ENCODE assay signal across 10 cellular contexts in genomic region chr19:7391218-7391670, GRCh38. TPM values are rescaled to one million over a fixed set of nuclear protein-coding genes. Genes with fewer than 3 reads are reported as not detected.
DNase-seq lines count a peak whose midpoint lies in the region; ATAC-seq and TF ChIP-seq lines count a peak whose summit lies in the region.
"Had no signal": no experiment of that assay in that cellular context is flagged by ENCODE, and none has a peak within 500 bp of the region (broad histone marks: within the 10 kb centered on the region; RNA-seq: fewer than 3 reads in every experiment).

No MANE protein-coding gene starts in this region.

- H3K4me3 ChIP-seq in fibroblast of pulmonary artery (replicated peaks; ENCODE audit: low read depth, low read length): no peak overlapping the region
- H3K4me3 ChIP-seq: upper lobe of left lung had no signal

- peaks cover 14% of the 10 kb centered on the region for H3K36me3 Mint-ChIP-seq in activated CD4-positive, alpha-beta T cell treated with anti-CD3 and anti-CD28 coated beads for 36 hours (ENCODE audit: low read depth)
- peaks cover 42% of the 10 kb centered on the region for H3K36me3 Mint-ChIP-seq in stimulated activated effector memory CD8-positive, alpha-beta T cell treated with anti-CD3 and anti-CD28 coated beads, Interleukin-12 subunit alpha, Interleukin-12 subunit beta, amount 100 ng/mL, for 72 hours

- H3K27ac Mint-ChIP-seq in activated CD4-positive, alpha-beta T cell treated with anti-CD3 and anti-CD28 coated beads for 36 hours: peak overlapping the region; percentile 71
- peak overlapping the region; percentile 88 for H3K27ac Mint-ChIP-seq in stimulated activated effector memory CD8-positive, alpha-beta T cell treated with anti-CD3 and anti-CD28 coated beads, Interleukin-12 subunit alpha, Interleukin-12 subunit beta, amount 100 ng/mL, for 72 hours

- DNase-seq in activated CD4-positive, alpha-beta T cell treated with anti-CD3 and anti-CD28 coated beads for 36 hours: no peak
- DNase-seq in activated CD4-positive, alpha-beta T cell treated with anti-CD3 and anti-CD28 coated beads for 48 hours: no peak
- DNase-seq in RKO (ENCODE audit: low spot score) (peak; percentile 99), fibroblast of pulmonary artery (ENCODE audit: low read depth) (peak; percentile 90), GM19238 (ENCODE audit: insufficient read length, low spot score) (no peak)
- no peak for DNase-seq in stimulated activated effector memory CD8-positive, alpha-beta T cell treated with anti-CD3 and anti-CD28 coated beads, Interleukin-12 subunit alpha, Interleukin-12 subunit beta, amount 100 ng/mL, for 72 hours (ENCODE audit: low spot score in 2 of 2)
- DNase-seq: activated gamma-delta T cell treated with Interleukin-2 at 50 U/mL for 16 hours, upper lobe of left lung had no signal

- CTCF ChIA-PET in activated CD4-positive, alpha-beta T cell treated with anti-CD3 and anti-CD28 coated beads for 36 hours (lab: Charles Lee): interaction anchor here (0.6 to 0.8 kb wide), 3 partner anchors 289 to 769 kb away, joined by 3 read pairs; no protein-coding TSS in a partner anchor

- no peaks in the 10 kb centered on the region for H3K9me3 Mint-ChIP-seq in activated CD4-positive, alpha-beta T cell treated with anti-CD3 and anti-CD28 coated beads for 36 hours (ENCODE audit: low read depth)
- H3K9me3 Mint-ChIP-seq in stimulated activated effector memory CD8-positive, alpha-beta T cell treated with anti-CD3 and anti-CD28 coated beads, Interleukin-12 subunit alpha, Interleukin-12 subunit beta, amount 100 ng/mL, for 72 hours: no peaks in the 10 kb centered on the region

- TF ChIP-seq CTCF in fibroblast of pulmonary artery (IDR thresholded peaks at IDR 0.05; ENCODE audit: low read length, missing control alignments): no peak

- peaks cover 32% of the 10 kb centered on the region for H3K4me1 Mint-ChIP-seq in activated CD4-positive, alpha-beta T cell treated with anti-CD3 and anti-CD28 coated beads for 36 hours
- peaks cover 44% of the 10 kb centered on the region for H3K4me1 Mint-ChIP-seq in stimulated activated effector memory CD8-positive, alpha-beta T cell treated with anti-CD3 and anti-CD28 coated beads, Interleukin-12 subunit alpha, Interleukin-12 subunit beta, amount 100 ng/mL, for 72 hours

- POLR2A ChIA-PET in activated CD4-positive, alpha-beta T cell treated with anti-CD3 and anti-CD28 coated beads for 36 hours (lab: Charles Lee): no interaction called here

- intact Hi-C loops in activated CD4-positive, alpha-beta T cell treated with anti-CD3 and anti-CD28 coated beads for 36 hours (cut with DNase I, micrococcal nuclease): no loop called here

- H3K4me3 Mint-ChIP-seq in activated CD4-positive, alpha-beta T cell treated with anti-CD3 and anti-CD28 coated beads for 36 hours: no peak overlapping the region
- no peak overlapping the region for H3K4me3 Mint-ChIP-seq in stimulated activated effector memory CD8-positive, alpha-beta T cell treated with anti-CD3 and anti-CD28 coated beads, Interleukin-12 subunit alpha, Interleukin-12 subunit beta, amount 100 ng/mL, for 72 hours

- ATAC-seq in activated CD4-positive, alpha-beta T cell treated with anti-CD3 and anti-CD28 coated beads for 36 hours: no peak
- ATAC-seq in stimulated activated effector memory CD8-positive, alpha-beta T cell treated with anti-CD3 and anti-CD28 coated beads, Interleukin-12 subunit alpha, Interleukin-12 subunit beta, amount 100 ng/mL, for 72 hours: no peak
- no peak for ATAC-seq in HG03135 (IDR thresholded peaks at IDR 0.05; ENCODE audit: unreplicated experiment)
- ATAC-seq in HG02678 (IDR thresholded peaks at IDR 0.05; ENCODE audit: unreplicated experiment): no peak

- H3K27me3 Mint-ChIP-seq in activated CD4-positive, alpha-beta T cell treated with anti-CD3 and anti-CD28 coated beads for 36 hours: no peaks in the 10 kb centered on the region

RNA-seq across cellular contexts. Expression of gene ARHGEF18, which starts 42.5 kb away (rescaled TPM):
- total RNA-seq in activated CD4-positive, alpha-beta T cell treated with anti-CD3 and anti-CD28 coated beads for 36 hours: 10 to 100 TPM; 36.6 to 39.3 TPM

Comparison
In these comparisons a context has a peak if more than half of its experiments do, and no peak if none do; other contexts are left out.
1. DNase-seq: peak in RKO (single experiment) and fibroblast of pulmonary artery (single experiment); none in activated CD4-positive, alpha-beta T cell treated with anti-CD3 and anti-CD28 coated beads for 36 hours (single experiment), activated CD4-positive, alpha-beta T cell treated with anti-CD3 and anti-CD28 coated beads for 48 hours (single experiment), stimulated activated effector memory CD8-positive, alpha-beta T cell treated with anti-CD3 and anti-CD28 coated beads, Interleukin-12 subunit alpha, Interleukin-12 subunit beta, amount 100 ng/mL, for 72 hours (0 of 2) and GM19238 (single experiment).